ENCODE assay signal across 8 cellular contexts in the genomic region with DNA sequence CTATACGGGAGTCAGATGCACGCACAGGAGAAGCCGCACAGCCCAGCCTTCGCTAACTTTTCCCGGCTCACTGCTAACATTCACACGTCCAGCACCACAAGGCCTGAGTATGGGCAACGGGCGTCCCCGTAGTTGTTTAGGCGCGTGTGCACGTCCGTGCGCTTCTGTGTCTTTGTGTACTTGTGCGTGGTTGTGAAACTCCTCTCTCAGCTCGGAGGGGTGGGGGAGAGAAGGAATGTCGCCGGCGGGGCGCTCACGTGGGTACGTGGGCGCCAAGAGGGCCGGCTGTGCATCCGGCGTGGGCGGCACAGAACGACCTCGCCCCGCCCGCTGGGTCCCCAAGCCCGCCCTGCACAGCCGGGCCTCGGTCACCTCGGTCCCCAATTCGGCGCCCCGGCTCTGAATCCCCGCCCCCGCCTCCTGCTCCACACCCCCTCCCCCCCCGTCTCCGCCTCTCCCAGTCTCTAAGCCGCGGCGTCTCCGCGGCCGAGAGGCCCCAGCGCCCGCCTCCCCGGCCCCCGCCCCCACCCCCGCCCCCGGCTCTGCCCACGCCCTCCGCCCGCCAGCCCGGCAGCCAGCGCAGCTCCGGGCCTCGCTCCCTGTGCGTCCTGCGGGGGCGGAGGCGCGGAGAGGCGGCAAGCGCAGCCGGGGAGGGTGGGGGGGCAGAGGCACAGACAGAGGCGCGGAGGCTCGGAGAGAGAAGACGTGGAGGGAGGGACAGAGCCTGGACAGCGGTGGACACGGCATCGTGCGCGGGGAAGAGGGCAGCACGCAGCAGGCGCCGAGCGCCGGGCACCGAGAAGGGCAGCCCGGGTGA.
DNase-seq lines count a peak whose midpoint lies in the region; TF ChIP-seq lines count a peak whose summit lies in the region.

A gene with protein sequence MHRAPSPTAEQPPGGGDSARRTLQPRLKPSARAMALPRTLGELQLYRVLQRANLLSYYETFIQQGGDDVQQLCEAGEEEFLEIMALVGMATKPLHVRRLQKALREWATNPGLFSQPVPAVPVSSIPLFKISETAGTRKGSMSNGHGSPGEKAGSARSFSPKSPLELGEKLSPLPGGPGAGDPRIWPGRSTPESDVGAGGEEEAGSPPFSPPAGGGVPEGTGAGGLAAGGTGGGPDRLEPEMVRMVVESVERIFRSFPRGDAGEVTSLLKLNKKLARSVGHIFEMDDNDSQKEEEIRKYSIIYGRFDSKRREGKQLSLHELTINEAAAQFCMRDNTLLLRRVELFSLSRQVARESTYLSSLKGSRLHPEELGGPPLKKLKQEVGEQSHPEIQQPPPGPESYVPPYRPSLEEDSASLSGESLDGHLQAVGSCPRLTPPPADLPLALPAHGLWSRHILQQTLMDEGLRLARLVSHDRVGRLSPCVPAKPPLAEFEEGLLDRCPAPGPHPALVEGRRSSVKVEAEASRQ (plus strand): TSS at position 673 of the 817 bp plus-strand sequence. CDS start 158 bp downstream, outside the sequence.

- H3K4me3 ChIP-seq in LNCaP clone FGC (ENCODE audit: low read depth, low read length) (peak within 1 kb of the TSS; percentile 76), fibroblast of pulmonary artery (replicated peaks; ENCODE audit: low read depth, low read length) (peak within 1 kb of the TSS; percentile 94)

- no peak for TF ChIP-seq CTCF in LNCaP clone FGC (IDR thresholded peaks at IDR 0.05; ENCODE audit: control insufficient read depth, extremely low read depth, insufficient read depth)
- TF ChIP-seq CTCF in fibroblast of pulmonary artery (IDR thresholded peaks at IDR 0.05; ENCODE audit: low read length, missing control alignments): no peak
- TF ChIP-seq CTCF in nephron (IDR thresholded peaks at IDR 0.05; ENCODE audit: unreplicated experiment in 3 of 3): no peak

- peak; percentile 75 for TF ChIP-seq POLR2A in Raji (IDR thresholded peaks at IDR 0.05; ENCODE audit: insufficient read depth, low read depth, low read length)

- DNase-seq in EH (ENCODE audit: low read depth) (peak; percentile 97), GOT3 (lab: John Stamatoyannopoulos, UW) (peak; percentile 72), LNCaP clone FGC (ENCODE audit: low read depth) (peak; percentile 76), fibroblast of pulmonary artery (ENCODE audit: low read depth) (peak; percentile 99)
- DNase-seq in activated T-helper 9 cell treated with anti-CD3 and anti-CD28 coated beads, Interleukin-2, amount 50 U/mL, for 16 hours (ENCODE audit: low read depth): peak; percentile 81
- DNase-seq in stimulated activated naive CD4-positive, alpha-beta T cell treated with Interleukin-2 at 50 U/mL for 16 hours (lab: John Stamatoyannopoulos, UW): peak; percentile 86

- H3K4me1 Mint-ChIP-seq in nephron: peaks cover 61% of the 10 kb centered on the region

- peaks cover 27% of the 10 kb centered on the region for H3K36me3 Mint-ChIP-seq in nephron (ENCODE audit: low read depth)

- H3K9me3 Mint-ChIP-seq in nephron: no peaks in the 10 kb centered on the region

- H3K4me3 Mint-ChIP-seq in nephron: peak within 1 kb of the TSS; percentile 92 to 98 (median 98)

- peak within 1 kb of the TSS; percentile 100 for H3K27ac Mint-ChIP-seq in nephron

- H3K27me3 Mint-ChIP-seq in nephron (ENCODE audit: low read depth): no peaks in the 10 kb centered on the region

Comparison
In these comparisons a context has a peak if more than half of its experiments do, and no peak if none do; other contexts are left out.
1. Peak in every context shown above with its lines: DNase-seq and H3K4me3 ChIP-seq.